ENCODE assay signal across 15 cellular contexts in genomic region chr10:31401287-31401686, GRCh38.
A peak's percentile ranks its signal among the peaks of the same experiment; 100 is the strongest.
DNase-seq lines count a peak whose midpoint lies in the region; ATAC-seq, FAIRE-seq and TF ChIP-seq lines count a peak whose summit lies in the region.
"Had no signal": no experiment of that assay in that cellular context is flagged by ENCODE, and none has a peak within 500 bp of the region (broad histone marks: within the 10 kb centered on the region; RNA-seq: fewer than 3 reads in every experiment).

No MANE protein-coding gene starts in this region.

- H3K9me3 ChIP-seq in left lung: no peaks in the 10 kb centered on the region

- ATAC-seq in left lung (peak; percentile 62), GM21723 (IDR thresholded peaks at IDR 0.05; ENCODE audit: unreplicated experiment) (no peak)
- ATAC-seq: GM12878, left ventricle myocardium superior had no signal

- TF ChIP-seq POLR2A in erythroblast (IDR thresholded peaks at IDR 0.05; ENCODE audit: low read length): no peak

- FAIRE-seq in GM19239 (lab: Jason Lieb, UNC): peak; percentile 49
- FAIRE-seq: GM12878 had no signal

- no peaks in the 10 kb centered on the region for H3K27me3 ChIP-seq in left lung
- H3K27me3 ChIP-seq: brain microvascular endothelial cell had no signal

- H3K36me3 ChIP-seq in left lung: no peaks in the 10 kb centered on the region
- H3K36me3 ChIP-seq: brain microvascular endothelial cell had no signal

- H3K4me3 ChIP-seq in left lung: no peak overlapping the region
- H3K4me3 ChIP-seq: GM12878 had no signal

- TF ChIP-seq CTCF in left lung (IDR thresholded peaks at IDR 0.05): no peak

- H3K27ac ChIP-seq in left lung: no peak overlapping the region
- H3K27ac ChIP-seq: brain microvascular endothelial cell had no signal

- intact Hi-C loops in left lung (cut with DNase I): no loop called here

- DNase-seq in GM19239 (ENCODE audit: insufficient read length, low spot score) (no peak), NCI-H1417 treated with DMSO at 0.1 percent for 48 hours (lab: John Stamatoyannopoulos, UW) (peak; percentile 31), NCI-H526 treated with DMSO at 0.1 percent for 48 hours (lab: John Stamatoyannopoulos, UW) (peak; percentile 76), left lung (no peak), amniotic stem cell (lab: John Stamatoyannopoulos, UW) (no peak), erythroblast (lab: John Stamatoyannopoulos, UW) (no peak)
- DNase-seq: activated CD8-positive, alpha-beta memory T cell treated with anti-CD3 and anti-CD28 coated beads, Interleukin-2, amount 50 U/mL, for 48 hours; activated naive CD4-positive, alpha-beta T cell treated with anti-CD3 and anti-CD28 coated beads for 36 hours; brain microvascular endothelial cell; hippocampal formation; left ventricle myocardium superior; NCI-H446 treated with DMSO at 0.1 percent for 48 hours; posterior cingulate gyrus had no signal

- peaks cover 0 to 3% of the 10 kb centered on the region in 2 donors for H3K4me1 ChIP-seq in left lung

Comparison
In these comparisons a context has a peak if more than half of its experiments do, and no peak if none do; other contexts are left out.
1. DNase-seq: peak in NCI-H1417 treated with DMSO at 0.1 percent for 48 hours (single experiment) and NCI-H526 treated with DMSO at 0.1 percent for 48 hours (single experiment); none in GM19239 (single experiment), left lung (0 of 2), amniotic stem cell (single experiment) and erythroblast (0 of 2).